ENCODE assay signal across 35 cellular contexts in the genomic region with DNA sequence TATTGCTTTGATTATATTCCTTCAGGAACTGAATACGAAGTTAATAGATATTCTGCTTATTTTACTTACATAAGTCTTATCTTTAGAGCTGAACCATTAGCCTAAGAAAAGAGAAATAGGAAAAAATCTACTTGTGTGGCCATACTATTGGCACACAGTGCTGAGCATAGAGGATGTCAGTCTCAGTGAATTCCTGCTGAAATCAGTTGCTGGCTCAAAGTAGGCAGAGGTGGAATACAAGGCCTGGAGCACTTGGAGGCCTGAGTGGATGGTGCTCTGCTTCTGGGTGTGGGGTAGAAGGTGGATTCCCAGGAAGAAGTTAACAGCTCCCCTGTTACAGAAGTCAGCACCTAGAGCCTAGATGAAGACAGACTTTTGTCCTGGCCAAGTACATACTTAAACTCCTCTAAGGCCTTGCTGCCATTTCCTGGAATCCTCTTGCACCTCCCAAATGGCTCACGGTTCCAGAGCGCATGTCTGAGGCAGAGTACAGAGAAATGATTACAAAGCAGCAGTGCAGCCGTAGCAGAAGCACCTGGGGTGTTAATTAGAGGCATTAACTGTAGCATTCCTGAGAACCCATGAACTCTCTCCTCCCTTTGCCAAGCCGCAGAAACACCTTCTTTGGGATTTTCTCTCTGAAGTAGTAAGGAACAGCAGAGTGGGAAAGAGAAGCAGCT. TPM values are rescaled to one million over a fixed set of nuclear protein-coding genes. Genes with fewer than 3 reads are reported as not detected.
DNase-seq lines count a peak whose midpoint lies in the region; ATAC-seq, FAIRE-seq and TF ChIP-seq lines count a peak whose summit lies in the region.
"Had no signal": no experiment of that assay in that cellular context is flagged by ENCODE, and none has a peak within 500 bp of the region (broad histone marks: within the 10 kb centered on the region; RNA-seq: fewer than 3 reads in every experiment).

No MANE protein-coding gene starts in this region.

- peak overlapping the region; percentile 37 for H3K27ac Mint-ChIP-seq in mesothelial cell of epicardium
- H3K27ac Mint-ChIP-seq in CD8-positive, alpha-beta memory T cell, result peak overlapping the region in 2 of 8 donors; percentile 51 to 78
- H3K27ac Mint-ChIP-seq: activated naive CD8-positive, alpha-beta T cell treated with anti-CD3 and anti-CD28 coated beads for 36 hours; activated T-cell treated with anti-CD3 and anti-CD28 coated beads, Interleukin-2, amount 50 U/mL, for 24 hours; HFFc6; stimulated activated effector memory CD8-positive, alpha-beta T cell treated with anti-CD3 and anti-CD28 coated beads, Interleukin-12 subunit alpha, Interleukin-12 subunit beta, amount 100 ng/mL, for 72 hours; type B pancreatic cell had no signal

- peaks cover 9% of the 10 kb centered on the region for H3K4me1 Mint-ChIP-seq in mesothelial cell of epicardium
- peaks cover 36 to 48% (median 42%) of the 10 kb centered on the region in 3 donors for H3K4me1 Mint-ChIP-seq in CD8-positive, alpha-beta memory T cell

- H3K23ac ChIP-seq in H1 (ENCODE audit: insufficient read length), result no peak overlapping the region

- H3K9me3 ChIP-seq in heart right ventricle (no peaks in the 10 kb centered on the region), H1 (ENCODE audit: insufficient read depth in 2 of 2, low read depth in 1 of 2, low read length in 1 of 2) (no peaks in the 10 kb centered on the region), PC-9 (ENCODE audit: insufficient read depth, low read depth) (no peaks in the 10 kb centered on the region)
- no peaks in the 10 kb centered on the region for H3K9me3 ChIP-seq in CD8-positive, alpha-beta memory T cell (ENCODE audit: low read length)
- H3K9me3 ChIP-seq: esophagus muscularis mucosa, heart left ventricle, neutrophil, prostate gland, SK-N-SH had no signal

- no peaks in the 10 kb centered on the region for H3K79me2 ChIP-seq in H1 (ENCODE audit: control insufficient read depth in 1 of 2, insufficient read depth in 2 of 2, low read length in 2 of 2)
- no peaks in the 10 kb centered on the region for H3K79me2 ChIP-seq in PC-9 (ENCODE audit: low read depth)

- H3K36me3 Mint-ChIP-seq in mesothelial cell of epicardium, result no peaks in the 10 kb centered on the region
- no peaks in the 10 kb centered on the region for H3K36me3 Mint-ChIP-seq in CD8-positive, alpha-beta memory T cell
- H3K36me3 Mint-ChIP-seq: activated naive CD8-positive, alpha-beta T cell treated with anti-CD3 and anti-CD28 coated beads for 36 hours; stimulated activated effector memory CD8-positive, alpha-beta T cell treated with anti-CD3 and anti-CD28 coated beads, Interleukin-12 subunit alpha, Interleukin-12 subunit beta, amount 100 ng/mL, for 72 hours; type B pancreatic cell had no signal

- POLR2A ChIA-PET in H1 (lab: Charles Lee; ENCODE audit: partially characterized antibody), result interaction anchor here (0.6 kb wide), 1 partner anchor 11 kb away, joined by 4 read pairs; no protein-coding TSS in a partner anchor
- POLR2A ChIA-PET in CD8-positive, alpha-beta memory T cell (lab: Charles Lee), result no interaction called here
- POLR2A ChIA-PET in PC-9 (lab: Charles Lee; ENCODE audit: unreplicated experiment), result no interaction called here

- intact Hi-C loops in left ventricle myocardium superior (cut with micrococcal nuclease), result no loop called here
- intact Hi-C loops in heart right ventricle (cut with DNase I), result no loop called here
- intact Hi-C loops in PC-9 (cut with micrococcal nuclease; ENCODE audit: unreplicated experiment), result no loop called here

- H3K9ac ChIP-seq in H1 (replicated peaks in 1 of 4; ENCODE audit: extremely low read depth in 1 of 4, low read depth in 3 of 4, low read length in 3 of 4), result no peak overlapping the region
- H3K9ac ChIP-seq: SK-N-SH had no signal

- H3K27me3 ChIP-seq in heart right ventricle (no peaks in the 10 kb centered on the region), H1 (replicated peaks in 1 of 4; ENCODE audit: control insufficient read depth in 3 of 4, extremely low read depth in 1 of 4, insufficient read depth in 3 of 4, low read length in 3 of 4) (no peaks in the 10 kb centered on the region), PC-9 (ENCODE audit: insufficient read depth, low read depth) (no peaks in the 10 kb centered on the region)
- H3K27me3 ChIP-seq in CD8-positive, alpha-beta memory T cell (ENCODE audit: insufficient read depth, low read length, poor library complexity, severe bottlenecking), result no peaks in the 10 kb centered on the region
- H3K27me3 ChIP-seq: esophagus muscularis mucosa, heart left ventricle, neutrophil had no signal

- no peak overlapping the region for H3K56ac ChIP-seq in H1 (replicated peaks; ENCODE audit: insufficient read length, low read depth, low read length)

- H2AFZ ChIP-seq in H1 (ENCODE audit: low read length), result peak overlapping the region; percentile 69
- no peak overlapping the region for H2AFZ ChIP-seq in PC-9

- BruUV-seq in PC-9 (replicated peaks; lab: Mats Ljungman, UMichigan), result no TSS peak

- H2BK15ac ChIP-seq in H1 (ENCODE audit: low read length), result peak overlapping the region; percentile 89; the same call in 1 of the 2 replicates

- no peaks in the 10 kb centered on the region for H3K23me2 ChIP-seq in H1 (ENCODE audit: low read depth, low read length)

- H3K9me2 ChIP-seq in PC-9 (ENCODE audit: insufficient read depth), result no peaks in the 10 kb centered on the region
- H3K9me2 ChIP-seq: SK-N-SH had no signal

- peak overlapping the region; percentile 62; the same call in 1 of the 2 replicates for H3K18ac ChIP-seq in H1 (ENCODE audit: extremely low read depth, low read length)

- CTCF ChIA-PET in H1 (lab: Charles Lee; ENCODE audit: partially characterized antibody) (interaction anchor here (0.6 to 4.7 kb wide), 4 partner anchors 14 to 37 kb away, joined by 3 to 23 read pairs (median 4); no protein-coding TSS in a partner anchor), PC-9 (lab: Charles Lee) (no interaction called here)
- CTCF ChIA-PET in CD8-positive, alpha-beta memory T cell (lab: Charles Lee), result no interaction called here

- H3K4me3 ChIP-seq in heart right ventricle, result no peak overlapping the region
- H3K4me3 ChIP-seq in H1 (ENCODE audit: extremely low read depth in 1 of 4, insufficient read depth in 2 of 4, low read depth in 3 of 4, low read length in 4 of 4), result no peak overlapping the region
- no peak overlapping the region for H3K4me3 ChIP-seq in CD8-positive, alpha-beta memory T cell (ENCODE audit: low read length)
- no peak overlapping the region for H3K4me3 ChIP-seq in PC-9
- H3K4me3 ChIP-seq: esophagus muscularis mucosa, heart left ventricle, prostate gland had no signal

- peak overlapping the region; percentile 73 for H2BK120ac ChIP-seq in H1 (replicated peaks; ENCODE audit: low read depth, low read length)

- TF ChIP-seq RAD21 in H1 (IDR thresholded peaks at IDR 0.05 in 1 of 2, conservative IDR thresholded peaks at IDR 0.05 in 1 of 2; ENCODE audit: low read depth in 2 of 2, low read length in 2 of 2), result no peak

- TF ChIP-seq CTCF in heart right ventricle (IDR thresholded peaks at IDR 0.05), result no peak
- TF ChIP-seq CTCF in H1 (IDR thresholded peaks at IDR 0.05; ENCODE audit: control extremely low read depth in 1 of 3, insufficient read depth in 1 of 3, low read depth in 1 of 3, low read length in 3 of 3), result peak in 1 of 3 experiments; percentile 3; a peak in 1 of 4 replicates
- TF ChIP-seq CTCF in mesothelial cell of epicardium (IDR thresholded peaks at IDR 0.05; ENCODE audit: unreplicated experiment), result no peak
- no peak for TF ChIP-seq CTCF in PC-9 (conservative IDR thresholded peaks at IDR 0.05)

- H3K27ac ChIP-seq in heart right ventricle (no peak overlapping the region), H1 (ENCODE audit: low read depth, low read length) (no peak overlapping the region), PC-9 (no peak overlapping the region)
- no peak overlapping the region for H3K27ac ChIP-seq in CD8-positive, alpha-beta memory T cell (ENCODE audit: low read depth, low read length)
- H3K27ac ChIP-seq: esophagus muscularis mucosa, heart left ventricle, neutrophil, prostate gland had no signal

- TF ChIP-seq EP300 in H1 (IDR thresholded peaks at IDR 0.05; ENCODE audit: borderline replicate concordance in 1 of 2, low read depth in 2 of 2, low read length in 2 of 2), result no peak

- no peak for FAIRE-seq in H1 (lab: Jason Lieb, UNC)
- FAIRE-seq: A204.1, astrocyte had no signal

- no peak overlapping the region for H4K8ac ChIP-seq in H1 (ENCODE audit: extremely low read depth, insufficient read depth, low read length)

- H2BK12ac ChIP-seq in H1 (ENCODE audit: low read depth, low read length), result 0 out of 2 replicates have a peak overlapping the region, but pooled peaks have one; percentile 23

- no peak overlapping the region for H3K4me2 ChIP-seq in H1 (ENCODE audit: insufficient read depth in 1 of 2, low read depth in 2 of 2, low read length in 2 of 2)
- no peak overlapping the region for H3K4me2 ChIP-seq in PC-9
- H3K4me2 ChIP-seq: SK-N-SH had no signal

- H3K9me3 Mint-ChIP-seq in mesothelial cell of epicardium, result no peaks in the 10 kb centered on the region
- H3K9me3 Mint-ChIP-seq in CD8-positive, alpha-beta memory T cell, result no peaks in the 10 kb centered on the region
- H3K9me3 Mint-ChIP-seq: activated naive CD8-positive, alpha-beta T cell treated with anti-CD3 and anti-CD28 coated beads for 36 hours; activated T-cell treated with anti-CD3 and anti-CD28 coated beads, Interleukin-2, amount 50 U/mL, for 24 hours; effector memory CD8-positive, alpha-beta T cell; HFFc6; stimulated activated effector memory CD8-positive, alpha-beta T cell treated with anti-CD3 and anti-CD28 coated beads, Interleukin-12 subunit alpha, Interleukin-12 subunit beta, amount 100 ng/mL, for 72 hours; type B pancreatic cell had no signal

- H4K91ac ChIP-seq in H1 (replicated peaks; ENCODE audit: insufficient read length, low read length), result peak overlapping the region; percentile 62

- DNase-seq in left ventricle myocardium superior (no peak), heart right ventricle (no peak), H1 (ENCODE audit: low read depth in 1 of 2, low spot score in 2 of 2) (no peak), mesothelial cell of epicardium (ENCODE audit: low spot score in 2 of 2, unreplicated experiment in 2 of 2) (no peak), left lobe of liver (ENCODE audit: low spot score) (no peak), epidermal melanocyte (ENCODE audit: insufficient read length, low spot score) (no peak), PC-9 (no peak)
- DNase-seq in CD8-positive, alpha-beta memory T cell, result no peak
- DNase-seq: activated CD4-positive, CD25-positive, alpha-beta regulatory T cell; activated gamma-delta T cell; activated naive CD8-positive, alpha-beta T cell treated with anti-CD3 and anti-CD28 coated beads for 36 hours; activated T-cell treated with anti-CD3 and anti-CD28 coated beads, Interleukin-2, amount 50 U/mL, for 24 hours; Calu3; central memory CD4-positive, alpha-beta T cell; DMS79 treated with DMSO at 0.1 percent for 48 hours; effector memory CD8-positive, alpha-beta T cell; foreskin fibroblast; GF-D8; heart left ventricle; HFFc6; kidney glomerular epithelial cell; mesenchymal stem cell; NCI-H1092 treated with DMSO at 0.1 percent for 48 hours; NCI-H187 treated with DMSO at 0.1 percent for 48 hours; NCI-H526; NK-92 treated with Interleukin-12 subunit alpha and Interleukin-12 subunit beta, amount 100 ng/mL, for 24 hours; SK-N-SH; stimulated activated CD4-positive, alpha-beta T cell treated with anti-CD3 and anti-CD28 coated beads, Interleukin-15, amount 100 ng/mL, for 24 hours had no signal

- no peak overlapping the region for H4K5ac ChIP-seq in H1 (ENCODE audit: insufficient read length, low read depth, low read length)

- no peak overlapping the region for H2BK5ac ChIP-seq in H1 (ENCODE audit: low read depth, low read length)

- H3K36me3 ChIP-seq in heart right ventricle, result no peaks in the 10 kb centered on the region
- H3K36me3 ChIP-seq in H1 (ENCODE audit: control insufficient read depth in 2 of 4, insufficient read depth in 4 of 4, low read length in 3 of 4), result no peaks in the 10 kb centered on the region
- H3K36me3 ChIP-seq in CD8-positive, alpha-beta memory T cell (ENCODE audit: insufficient read depth, low read length), result no peaks in the 10 kb centered on the region
- no peaks in the 10 kb centered on the region for H3K36me3 ChIP-seq in PC-9 (ENCODE audit: low read depth)
- H3K36me3 ChIP-seq: esophagus muscularis mucosa, heart left ventricle, neutrophil, prostate gland had no signal

- H3K27me3 Mint-ChIP-seq in mesothelial cell of epicardium (ENCODE audit: low read depth), result no peaks in the 10 kb centered on the region
- H3K27me3 Mint-ChIP-seq in CD8-positive, alpha-beta memory T cell, result no peaks in the 10 kb centered on the region
- H3K27me3 Mint-ChIP-seq: activated naive CD8-positive, alpha-beta T cell treated with anti-CD3 and anti-CD28 coated beads for 36 hours; activated T-cell treated with anti-CD3 and anti-CD28 coated beads, Interleukin-2, amount 50 U/mL, for 24 hours; effector memory CD8-positive, alpha-beta T cell had no signal

- H3K4me3 Mint-ChIP-seq in mesothelial cell of epicardium, result no peak overlapping the region
- no peak overlapping the region for H3K4me3 Mint-ChIP-seq in CD8-positive, alpha-beta memory T cell
- H3K4me3 Mint-ChIP-seq: activated naive CD8-positive, alpha-beta T cell treated with anti-CD3 and anti-CD28 coated beads for 36 hours; activated T-cell treated with anti-CD3 and anti-CD28 coated beads, Interleukin-2, amount 50 U/mL, for 24 hours; effector memory CD8-positive, alpha-beta T cell; HFFc6; stimulated activated effector memory CD8-positive, alpha-beta T cell treated with anti-CD3 and anti-CD28 coated beads, Interleukin-12 subunit alpha, Interleukin-12 subunit beta, amount 100 ng/mL, for 72 hours; type B pancreatic cell had no signal

- no peak overlapping the region for H3K14ac ChIP-seq in H1 (ENCODE audit: insufficient read length)

- no peaks in the 10 kb centered on the region for H3K79me1 ChIP-seq in H1 (ENCODE audit: low read depth, low read length)

- H3K4me1 ChIP-seq in heart right ventricle (no peaks in the 10 kb centered on the region), H1 (replicated peaks in 1 of 4; ENCODE audit: control insufficient read depth in 3 of 4, insufficient read depth in 4 of 4, low read length in 3 of 4) (no peaks in the 10 kb centered on the region), PC-9 (replicated peaks; ENCODE audit: insufficient read depth) (no peaks in the 10 kb centered on the region)
- peaks cover 35% of the 10 kb centered on the region for H3K4me1 ChIP-seq in CD8-positive, alpha-beta memory T cell (ENCODE audit: insufficient read depth, low read length)
- H3K4me1 ChIP-seq: esophagus muscularis mucosa, prostate gland had no signal

- no peak overlapping the region for H3K4ac ChIP-seq in H1 (replicated peaks; ENCODE audit: insufficient read length, low read depth, low read length)

- TF ChIP-seq POLR2A in H1 (IDR thresholded peaks at IDR 0.05; ENCODE audit: control extremely low read depth in 1 of 2, low read depth in 2 of 2, low read length in 2 of 2), result no peak

- peak overlapping the region; percentile 76; the same call in 1 of the 2 replicates for H2BK20ac ChIP-seq in H1 (ENCODE audit: low read length)

- H4K20me1 ChIP-seq in H1 (replicated peaks in 1 of 2; ENCODE audit: control insufficient read depth in 1 of 2, insufficient read depth in 2 of 2, low read length in 2 of 2) (no peaks in the 10 kb centered on the region), PC-9 (ENCODE audit: insufficient read depth) (no peaks in the 10 kb centered on the region)

- WGBS in heart right ventricle, 2 donors, result 80 to 86% methylated on average over 5 of the region's 5 CpGs
- 90% methylated on average over 5 of the region's 5 CpGs; no CpG with 5 or more reads in 1 of the 2 experiments for WGBS in H1 (ENCODE audit: extremely low coverage in 1 of 2, insufficient coverage in 1 of 2, insufficient read length in 1 of 2, insufficient replicate concordance in 2 of 2, low coverage in 1 of 2, low lambda C conversion rate in 2 of 2, missing lambda C conversion rate in 1 of 2), 2 experiments

- no peaks in the 10 kb centered on the region for H3F3A ChIP-seq in PC-9 (ENCODE audit: insufficient read depth, low read depth)

- H2AK5ac ChIP-seq in H1 (ENCODE audit: low read depth, low read length), result no peak overlapping the region

- ATAC-seq in left ventricle myocardium superior, result peak; percentile 42
- ATAC-seq in heart right ventricle, result no peak
- no peak for ATAC-seq in left lobe of liver
- ATAC-seq: effector memory CD8-positive, alpha-beta T cell; stimulated activated effector memory CD8-positive, alpha-beta T cell treated with anti-CD3 and anti-CD28 coated beads, Interleukin-12 subunit alpha, Interleukin-12 subunit beta, amount 100 ng/mL, for 72 hours had no signal

RNA-seq across cellular contexts. Expression of a gene that starts 18.0 kb away (rescaled TPM):
- total RNA-seq in left ventricle myocardium superior (36.4 TPM), heart right ventricle (10 to 100 TPM; 35.8 to 51.6 (median 43.5) TPM), mesothelial cell of epicardium (85.6 to 88.7 TPM (median 87.7 TPM) in 3 replicates), left lobe of liver (18.7 TPM), PC-9 (2021) (24.6 and 29.8 TPM in 2 replicates)
- polyA plus RNA-seq in heart right ventricle (10 to 100 TPM; 15.9 to 33.2 TPM), H1 (2011; rRNA removed) (201 TPM in 2 replicates)
- total RNA-seq in H1 (2021; fragmentation: NEBNext Ultra II Directional; extraction: Animal tissue kit (Norgen Biotek cat#: 25700)), result 49.7 and 61.1 TPM in 2 replicates
- polyA plus RNA-seq in H1 (2011; cell fraction: cytosol; rRNA removed), result 147 TPM
- polyA plus RNA-seq in H1 (2011; cell fraction: nucleus; rRNA removed), result 319 TPM
- polyA plus RNA-seq in H1 (2012, experiment 1 of 2), result 47.4 to 54.6 TPM (median 51.3 TPM) in 4 replicates
- 26.3 TPM for polyA plus RNA-seq in H1 (2012, experiment 2 of 2)
- polyA plus RNA-seq in H1 (2013, experiment 1 of 2), result 35.6 TPM
- 34.4 TPM for polyA plus RNA-seq in H1 (2013, experiment 2 of 2)
- polyA minus RNA-seq in H1 (2011; rRNA and poly(A)+ RNA removed), result 329 and 459 TPM in 2 replicates
- polyA minus RNA-seq in H1 (2011; cell fraction: cytosol; rRNA and poly(A)+ RNA removed), result 84.0 TPM
- 113 TPM for polyA minus RNA-seq in H1 (2011; cell fraction: nucleus; rRNA and poly(A)+ RNA removed)
- 10 to 100 TPM; 50.2 to 56.1 TPM for total RNA-seq in CD8-positive, alpha-beta memory T cell
- polyA plus RNA-seq in CD8-positive, alpha-beta memory T cell, result 29.7 TPM
